In genomic region chr11:2693271-2693833, GRCh38 we compare ENCODE assay signal across 17 cellular contexts. TPM values are rescaled to one million over a fixed set of nuclear protein-coding genes. Genes with fewer than 3 reads are reported as not detected.
A peak's percentile ranks its signal among the peaks of the same experiment; 100 is the strongest.
DNase-seq lines count a peak whose midpoint lies in the region; ATAC-seq lines count a peak whose summit lies in the region.
"Had no signal": no experiment of that assay in that cellular context is flagged by ENCODE, and none has a peak within 500 bp of the region (broad histone marks: within the 10 kb centered on the region; RNA-seq: fewer than 3 reads in every experiment).

No MANE protein-coding gene starts in this region.

- H3K4me1 ChIP-seq in iPS DF 6.9 (ENCODE audit: control insufficient read depth, insufficient read depth, low read length): peaks cover 44% of the 10 kb centered on the region
- H3K4me1 ChIP-seq: parathyroid adenoma had no signal

- H3K36me3 ChIP-seq in H7 (replicated peaks; ENCODE audit: control insufficient read depth, insufficient read depth, low read length) (no peaks in the 10 kb centered on the region), iPS DF 6.9 (ENCODE audit: control insufficient read depth, insufficient read depth, low read length) (no peaks in the 10 kb centered on the region; the same call in 1 of the 2 replicates)
- H3K36me3 ChIP-seq: thyroid gland had no signal

- H3K4me3 ChIP-seq in H7 (ENCODE audit: insufficient read depth, low read depth, low read length): no peak overlapping the region
- no peak overlapping the region for H3K4me3 ChIP-seq in iPS DF 6.9 (ENCODE audit: low read length)
- H3K4me3 ChIP-seq: dorsolateral prefrontal cortex, SJSA1, thyroid gland had no signal

- peak; percentile 89 for DNase-seq in H7
- DNase-seq in T-helper 17 cell: no peak
- peak; percentile 85 for DNase-seq in iPS DF 6.9 (ENCODE audit: low read depth, low spot score)
- peak; percentile 23 for DNase-seq in pons (ENCODE audit: low spot score)
- no peak for DNase-seq in stimulated activated CD4-positive, alpha-beta T cell treated with anti-CD3 and anti-CD28 coated beads, Interleukin-4, amount 100 ng/mL, for 24 hours
- no peak for DNase-seq in COLO668 (lab: John Stamatoyannopoulos, UW; ENCODE audit: unreplicated experiment)
- DNase-seq: activated CD4-positive, alpha-beta memory T cell treated with anti-CD3 and anti-CD28 coated beads for 36 hours; AML-193; DMS79; MV-4-11; T1000 had no signal

- H3K4me3 Mint-ChIP-seq in T-helper 17 cell: no peak overlapping the region
- H3K4me3 Mint-ChIP-seq: activated CD4-positive, alpha-beta memory T cell treated with anti-CD3 and anti-CD28 coated beads for 36 hours had no signal

- no peak for ATAC-seq in T-helper 17 cell
- no peak for ATAC-seq in GM19395 (IDR thresholded peaks at IDR 0.05; ENCODE audit: unreplicated experiment)
- ATAC-seq in GM19328 (IDR thresholded peaks at IDR 0.05; ENCODE audit: unreplicated experiment): no peak

- H3K27me3 ChIP-seq in H7 (ENCODE audit: control insufficient read depth, insufficient read depth, low read length) (peaks cover 1% of the 10 kb centered on the region; the same call in 1 of the 2 replicates), iPS DF 6.9 (ENCODE audit: control insufficient read depth, insufficient read depth, low read length) (no peaks in the 10 kb centered on the region)
- H3K27me3 ChIP-seq: dorsolateral prefrontal cortex, SJSA1, thyroid gland had no signal

- peak overlapping the region; percentile 60 for H3K27ac ChIP-seq in iPS DF 6.9 (ENCODE audit: low read length)
- H3K27ac ChIP-seq: parathyroid adenoma, SJSA1 had no signal

- no peaks in the 10 kb centered on the region for H3K27me3 Mint-ChIP-seq in T-helper 17 cell
- H3K27me3 Mint-ChIP-seq: activated CD4-positive, alpha-beta memory T cell treated with anti-CD3 and anti-CD28 coated beads for 36 hours had no signal

- H3K27ac Mint-ChIP-seq in T-helper 17 cell: peak overlapping the region; percentile 6
- H3K27ac Mint-ChIP-seq: activated CD4-positive, alpha-beta memory T cell treated with anti-CD3 and anti-CD28 coated beads for 36 hours had no signal

- H3K9me3 ChIP-seq in T-helper 17 cell (ENCODE audit: control insufficient read depth, low read length, poor library complexity, severe bottlenecking) (no peaks in the 10 kb centered on the region), iPS DF 6.9 (ENCODE audit: control insufficient read depth, insufficient read depth, low read length) (no peaks in the 10 kb centered on the region)
- H3K9me3 ChIP-seq: SJSA1, thyroid gland had no signal

- peaks cover 3% of the 10 kb centered on the region for H3K36me3 Mint-ChIP-seq in T-helper 17 cell (ENCODE audit: low read depth)

- peaks cover 18% of the 10 kb centered on the region for H3K4me1 Mint-ChIP-seq in T-helper 17 cell

- no CpG with 5 or more reads among the region's 11 CpGs for WGBS in iPS DF 6.9 (ENCODE audit: insufficient coverage, insufficient read length)

RNA-seq across cellular contexts. Expression of gene KCNQ1OT1, which starts 6.4 kb away (rescaled TPM):
- total RNA-seq in H7 (2014; rRNA removed; shearing (Covaris generic)): 0.83 and 1.9 TPM in 2 replicates
- under 1 TPM; 0.20 to 0.23 TPM for total RNA-seq in T-helper 17 cell

Comparison
In these comparisons a context has a peak if more than half of its experiments do, and no peak if none do; other contexts are left out.
1. DNase-seq: peak in H7 (single experiment), iPS DF 6.9 (single experiment) and pons (single experiment); none in T-helper 17 cell (0 of 3), stimulated activated CD4-positive, alpha-beta T cell treated with anti-CD3 and anti-CD28 coated beads, Interleukin-4, amount 100 ng/mL, for 24 hours (single experiment) and COLO668 (single experiment).